16 cellular contexts compared by ENCODE assay signal in genomic region chr1:22801347-22801746, GRCh38.
DNase-seq lines count a peak whose midpoint lies in the region; ATAC-seq and TF ChIP-seq lines count a peak whose summit lies in the region.
"Had no signal": no experiment of that assay in that cellular context is flagged by ENCODE, and none has a peak within 500 bp of the region (broad histone marks: within the 10 kb centered on the region; RNA-seq: fewer than 3 reads in every experiment).

No MANE protein-coding gene starts in this region.

- H3K4me2 ChIP-seq in neural cell (ENCODE audit: low read length) (peak overlapping the region; percentile 25), H9 (ENCODE audit: insufficient read depth, insufficient read length, low read length) (no peak overlapping the region), osteoblast (ENCODE audit: insufficient read depth, low read length) (no peak overlapping the region)
- H3K4me2 ChIP-seq: BLaER1 had no signal

- no peak overlapping the region for H3K4ac ChIP-seq in H9 (ENCODE audit: low read depth, low read length)

- TF ChIP-seq RAD21 in neural cell (conservative IDR thresholded peaks at IDR 0.05): no peak

- H3K79me1 ChIP-seq in H9 (ENCODE audit: insufficient read depth, low read depth, low read length, poor library complexity, severe bottlenecking): no peaks in the 10 kb centered on the region

- no peak for TF ChIP-seq EP300 in neural cell (conservative IDR thresholded peaks at IDR 0.05; ENCODE audit: poor library complexity, severe bottlenecking)

- no peaks in the 10 kb centered on the region for H3K9me2 ChIP-seq in neural cell (ENCODE audit: insufficient read depth, low read length)

- no peak overlapping the region for H2BK20ac ChIP-seq in H9 (ENCODE audit: low read depth, low read length, poor library complexity, severe bottlenecking)

- H4K20me1 ChIP-seq in neural cell (ENCODE audit: insufficient read depth) (no peaks in the 10 kb centered on the region), H9 (ENCODE audit: control insufficient read depth, insufficient read depth, insufficient read length) (no peaks in the 10 kb centered on the region), osteoblast (ENCODE audit: insufficient read depth, low read length) (no peaks in the 10 kb centered on the region)
- H4K20me1 ChIP-seq: BLaER1 had no signal

- H3K9me3 Mint-ChIP-seq in endodermal cell: no peaks in the 10 kb centered on the region
- no peaks in the 10 kb centered on the region; a peak in 1 of 5 replicates for H3K9me3 Mint-ChIP-seq in H9
- H3K9me3 Mint-ChIP-seq: CD8-positive, alpha-beta memory T cell had no signal

- H3K27ac ChIP-seq in cardiac muscle cell (peak overlapping the region; percentile 24), endodermal cell (ENCODE audit: low read depth, low read length) (peak overlapping the region; percentile 92), neural cell (ENCODE audit: low read length) (peak overlapping the region; percentile 78), substantia nigra (ENCODE audit: low read depth, low read length, poor library complexity, severe bottlenecking) (peak overlapping the region; percentile 72), H9 (ENCODE audit: insufficient read length, low read depth, low read length) (no peak overlapping the region), osteoblast (ENCODE audit: low read depth, low read length) (no peak overlapping the region)
- H3K27ac ChIP-seq: 22Rv1, BLaER1 had no signal

- no peaks in the 10 kb centered on the region for H3K9me3 ChIP-seq in cardiac muscle cell (ENCODE audit: low read depth)
- H3K9me3 ChIP-seq in endodermal cell (ENCODE audit: control insufficient read depth, low read length): no peaks in the 10 kb centered on the region
- no peaks in the 10 kb centered on the region for H3K9me3 ChIP-seq in neural cell (ENCODE audit: low read length)
- no peaks in the 10 kb centered on the region for H3K9me3 ChIP-seq in H9 (ENCODE audit: control insufficient read depth, low read depth, low read length)
- no peaks in the 10 kb centered on the region for H3K9me3 ChIP-seq in osteoblast (ENCODE audit: low read depth, low read length)
- H3K9me3 ChIP-seq: BLaER1, Caco-2, HAP-1 had no signal

- no peak overlapping the region for H4K8ac ChIP-seq in H9 (replicated peaks; ENCODE audit: insufficient read length, low read depth, low read length)

- no peaks in the 10 kb centered on the region for H3K23me2 ChIP-seq in H9 (ENCODE audit: insufficient read length, low read depth, low read length, poor library complexity, severe bottlenecking)

- no peak overlapping the region for H4K91ac ChIP-seq in H9 (ENCODE audit: insufficient read length, low read depth, low read length)

- H3K27me3 ChIP-seq in cardiac muscle cell: no peaks in the 10 kb centered on the region
- no peaks in the 10 kb centered on the region for H3K27me3 ChIP-seq in endodermal cell (ENCODE audit: control insufficient read depth, insufficient read depth, low read length, poor library complexity, severe bottlenecking)
- no peaks in the 10 kb centered on the region for H3K27me3 ChIP-seq in neural cell (ENCODE audit: insufficient read depth, low read depth, low read length)
- no peaks in the 10 kb centered on the region for H3K27me3 ChIP-seq in H9 (ENCODE audit: insufficient read depth, low read length)
- no peaks in the 10 kb centered on the region for H3K27me3 ChIP-seq in osteoblast (ENCODE audit: insufficient read depth, low read length)
- H3K27me3 ChIP-seq: BLaER1 had no signal

- H3K79me2 ChIP-seq in neural cell (replicated peaks; ENCODE audit: insufficient read depth, low read length) (no peaks in the 10 kb centered on the region), H9 (ENCODE audit: insufficient read depth, low read length) (no peaks in the 10 kb centered on the region), osteoblast (ENCODE audit: insufficient read depth, low read length) (no peaks in the 10 kb centered on the region)

- ATAC-seq in Right ventricle myocardium inferior: no peak

- intact Hi-C loops in Right ventricle myocardium inferior (cut with DNase I): no loop called here

- H3K4me3 Mint-ChIP-seq in endodermal cell (no peak overlapping the region), H9 (no peak overlapping the region)
- H3K4me3 Mint-ChIP-seq: CD8-positive, alpha-beta memory T cell had no signal

- H4K5ac ChIP-seq in H9 (ENCODE audit: insufficient read length, low read depth, low read length): no peak overlapping the region

- H3K23ac ChIP-seq in H9 (ENCODE audit: insufficient read length, low read depth, low read length): no peak overlapping the region

- H3K36me3 ChIP-seq in cardiac muscle cell: no peaks in the 10 kb centered on the region
- H3K36me3 ChIP-seq in endodermal cell (ENCODE audit: control insufficient read depth, insufficient read depth, low read length): no peaks in the 10 kb centered on the region
- H3K36me3 ChIP-seq in neural cell (ENCODE audit: insufficient read depth, low read length): no peaks in the 10 kb centered on the region
- H3K36me3 ChIP-seq in osteoblast (ENCODE audit: insufficient read depth, low read length): no peaks in the 10 kb centered on the region
- H3K36me3 ChIP-seq: BLaER1, HAP-1 had no signal

- H2AFZ ChIP-seq in neural cell (ENCODE audit: low read depth, low read length): no peak overlapping the region
- H2AFZ ChIP-seq in H9 (ENCODE audit: low read length): no peak overlapping the region
- H2AFZ ChIP-seq in osteoblast (ENCODE audit: low read length): no peak overlapping the region

- no peak overlapping the region for H3K18ac ChIP-seq in H9 (ENCODE audit: insufficient read length, low read depth, low read length)

- H3K9ac ChIP-seq in endodermal cell (ENCODE audit: extremely low read depth, low read length, poor library complexity, severe bottlenecking): no peak overlapping the region
- peak overlapping the region; percentile 57 for H3K9ac ChIP-seq in neural cell (ENCODE audit: low read length)
- H3K9ac ChIP-seq in H9 (ENCODE audit: extremely low read depth, insufficient read length, low read length): no peak overlapping the region
- H3K9ac ChIP-seq: BLaER1 had no signal

- DNase-seq in cardiac muscle cell (ENCODE audit: low read depth in 1 of 2, low spot score in 1 of 2): no peak
- DNase-seq in Right ventricle myocardium inferior (ENCODE audit: missing footprints): no peak
- no peak for DNase-seq in endodermal cell
- no peak for DNase-seq in substantia nigra (lab: John Stamatoyannopoulos, UW)
- DNase-seq in H9: no peak
- DNase-seq in SK-N-DZ (ENCODE audit: low spot score): no peak
- DNase-seq in osteoblast (ENCODE audit: insufficient read length, low spot score, missing footprints): no peak
- DNase-seq: AML-193; Caco-2; CD8-positive, alpha-beta memory T cell; DND-41; GF-D8 had no signal

- H3K56ac ChIP-seq in H9 (ENCODE audit: insufficient read length, low read depth, low read length): no peak overlapping the region

- H3K4me1 ChIP-seq in cardiac muscle cell (ENCODE audit: low read depth): peaks cover 11% of the 10 kb centered on the region
- H3K4me1 ChIP-seq in endodermal cell (ENCODE audit: control insufficient read depth, insufficient read depth, low read length): peaks cover 7% of the 10 kb centered on the region
- H3K4me1 ChIP-seq in H9 (ENCODE audit: insufficient read depth, low read length): peaks cover 4% of the 10 kb centered on the region; the same call in 1 of the 2 replicates
- H3K4me1 ChIP-seq in osteoblast (ENCODE audit: insufficient read depth, low read length): peaks cover 5% of the 10 kb centered on the region
- H3K4me1 ChIP-seq: Caco-2, HAP-1 had no signal

- no peak overlapping the region for H2BK12ac ChIP-seq in H9 (ENCODE audit: insufficient read length, low read depth, low read length)

- H2BK5ac ChIP-seq in H9 (ENCODE audit: insufficient read length, low read length): no peak overlapping the region

- TF ChIP-seq CTCF in cardiac muscle cell (IDR thresholded peaks at IDR 0.05; ENCODE audit: low read depth, low read length): no peak
- TF ChIP-seq CTCF in endodermal cell (conservative IDR thresholded peaks at IDR 0.05): no peak
- no peak for TF ChIP-seq CTCF in neural cell (IDR thresholded peaks at IDR 0.05; ENCODE audit: poor library complexity, severe bottlenecking)
- TF ChIP-seq CTCF in H9 (conservative IDR thresholded peaks at IDR 0.05): no peak
- TF ChIP-seq CTCF in osteoblast (IDR thresholded peaks at IDR 0.05; ENCODE audit: extremely low read depth, low read depth, low read length): no peak

- no peaks in the 10 kb centered on the region for H3K27me3 Mint-ChIP-seq in endodermal cell (ENCODE audit: insufficient read depth)
- no peaks in the 10 kb centered on the region; the same call in 1 of the 2 replicates for H3K27me3 Mint-ChIP-seq in H9 (ENCODE audit: low read depth)

- H3K4me1 Mint-ChIP-seq in endodermal cell: peaks cover 32% of the 10 kb centered on the region
- H3K4me1 Mint-ChIP-seq in H9: peaks cover 39 to 64% of the 10 kb centered on the region in 2 experiments
- H3K4me1 Mint-ChIP-seq: CD8-positive, alpha-beta memory T cell had no signal

- 93 to 96% methylated on average over 9 of the region's 9 CpGs for WGBS in endodermal cell (ENCODE audit: insufficient coverage in 1 of 2, insufficient read length in 1 of 2), 2 experiments
- WGBS in H9 (ENCODE audit: extremely low coverage, insufficient read length, low lambda C conversion rate): no CpG with 5 or more reads among the region's 9 CpGs

- no peaks in the 10 kb centered on the region for H3F3A ChIP-seq in neural cell (ENCODE audit: insufficient read depth, low read length, poor library complexity, severe bottlenecking)

- no peak overlapping the region for H2BK15ac ChIP-seq in H9 (ENCODE audit: low read depth, low read length)

- H2BK120ac ChIP-seq in H9 (ENCODE audit: low read depth, low read length, poor library complexity, severe bottlenecking): no peak overlapping the region

- H3K36me3 Mint-ChIP-seq in endodermal cell (ENCODE audit: low read depth): no peaks in the 10 kb centered on the region
- H3K36me3 Mint-ChIP-seq in H9 (ENCODE audit: insufficient read depth in 1 of 3, low read depth in 3 of 3): no peaks in the 10 kb centered on the region
- H3K36me3 Mint-ChIP-seq: CD8-positive, alpha-beta memory T cell had no signal

- H3T11ph ChIP-seq in H9 (ENCODE audit: low read length): no peak overlapping the region

- H3K27ac Mint-ChIP-seq in endodermal cell (peak overlapping the region; percentile 58), H9 (peak overlapping the region in 1 of 3 experiments; percentile 61; a peak in 1 of 7 replicates)
- H3K27ac Mint-ChIP-seq: CD8-positive, alpha-beta memory T cell had no signal

- H3K4me3 ChIP-seq in cardiac muscle cell: no peak overlapping the region
- H3K4me3 ChIP-seq in endodermal cell (ENCODE audit: low read length): no peak overlapping the region
- H3K4me3 ChIP-seq in neural cell (ENCODE audit: low read length): peak overlapping the region; percentile 33
- H3K4me3 ChIP-seq in osteoblast (ENCODE audit: insufficient read depth, low read length): no peak overlapping the region
- H3K4me3 ChIP-seq: BLaER1, HAP-1 had no signal

- no peak overlapping the region for H3K14ac ChIP-seq in H9 (ENCODE audit: insufficient read depth, low read length)

- no peak overlapping the region for H2AK5ac ChIP-seq in H9 (ENCODE audit: insufficient read length, low read length)

TF ChIP-seq in neural cell, 6 proteins besides CTCF, POLR2A, EP300 and RAD21:
- TF ChIP-seq POLR2AphosphoS5 (IDR thresholded peaks at IDR 0.05) (no peak), SMC3 (conservative IDR thresholded peaks at IDR 0.05; ENCODE audit: poor library complexity) (no peak), TAF1 (IDR thresholded peaks at IDR 0.05; ENCODE audit: low read depth) (no peak)
TF ChIP-seq in neural cell: peak in this region for 0.

Comparison
In these comparisons a context has a peak if more than half of its experiments do, and no peak if none do; other contexts are left out.
1. H3K27ac ChIP-seq: peak in cardiac muscle cell (single experiment), endodermal cell (single experiment), neural cell (single experiment) and substantia nigra (single experiment); none in H9 (single experiment) and osteoblast (single experiment).